Comparison of ENCODE assay signal across 8 cellular contexts in the genomic region with DNA sequence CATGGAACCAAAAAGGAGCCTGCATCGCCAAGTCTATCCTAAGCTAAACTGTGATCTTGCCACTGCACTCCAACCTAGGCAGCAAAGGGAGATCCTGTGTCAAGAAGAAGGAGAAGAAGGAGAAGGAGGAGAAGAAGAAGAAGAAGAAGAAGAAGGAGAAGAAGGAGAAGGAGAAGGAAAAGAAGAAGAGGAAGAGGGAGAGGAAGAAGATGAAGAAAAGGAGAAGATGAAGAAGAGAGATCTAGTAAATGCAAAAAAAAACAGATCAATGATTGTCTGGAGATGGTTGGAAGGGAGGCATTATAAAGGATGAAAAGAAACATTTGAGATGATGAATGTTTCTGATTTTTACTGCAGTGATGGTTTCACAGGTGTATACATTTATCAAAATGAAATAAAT.
"Had no signal": no experiment of that assay in that cellular context is flagged by ENCODE, and none has a peak within 500 bp of the region (broad histone marks: within the 10 kb centered on the region; RNA-seq: fewer than 3 reads in every experiment).

No MANE protein-coding gene starts in this region.

- ATAC-seq: GM12878 had no signal

- FAIRE-seq: G401.6, GM12878, GM12891, GM12892, GM18507, GM19239 had no signal

- DNase-seq: GDM1, GF-D8 had no signal

- H3K4me3 ChIP-seq: GM12878 had no signal
